30 cellular contexts compared by ENCODE assay signal in genomic region chr15:81901323-81901722, GRCh38.
"Had no signal": no experiment of that assay in that cellular context is flagged by ENCODE, and none has a peak within 500 bp of the region (broad histone marks: within the 10 kb centered on the region; RNA-seq: fewer than 3 reads in every experiment).

No MANE protein-coding gene starts in this region.

- H3K9me3 ChIP-seq: left lung, lower lobe of right lung, neutrophil, ovary, right atrium auricular region, right lobe of liver, tibial nerve, upper lobe of left lung, vagina had no signal

- DNase-seq: hippocampal formation; immature natural killer cell; kidney; left colon; left lung; lower lobe of right lung; mammary epithelial cell; mesenchymal stem cell; naive B cell; natural killer cell; nephron progenitor cell; occipital lobe; ovary; right lobe of liver; stimulated activated CD4-positive, alpha-beta T cell treated with anti-CD3 and anti-CD28 coated beads, Interleukin-1b, Interleukin-23, amount 100 ng/mL, for 48 hours; stimulated activated CD4-positive, alpha-beta T cell treated with anti-CD3 and anti-CD28 coated beads, Interleukin-2, amount 100 ng/mL, for 48 hours; stimulated activated CD4-positive, alpha-beta T cell treated with anti-CD3 and anti-CD28 coated beads, Interleukin-4, amount 100 ng/mL, for 4 hours; stimulated activated CD8-positive, alpha-beta memory T cell treated with anti-CD3 and anti-CD28 coated beads, Interleukin-4, amount 100 ng/mL, for 48 hours; stimulated activated naive CD4-positive, alpha-beta T cell treated with Interleukin-2 at 50 U/mL for 16 hours; stimulated activated naive CD8-positive, alpha-beta T cell treated with anti-CD3 and anti-CD28 coated beads, Interleukin-15, amount 100 ng/mL, for 72 hours; substantia nigra; upper lobe of left lung had no signal

- H3K36me3 Mint-ChIP-seq: immature natural killer cell; naive B cell; natural killer cell; neural progenitor cell; stimulated activated memory B cell treated with anti-CD40 and anti-IgM and Interleukin-4, amounts not matched to agents 10 μg/mL and 1 μg/mL and 100 μg/mL, for 72 hours had no signal

- H3K4me1 Mint-ChIP-seq: immature natural killer cell; naive B cell; natural killer cell; stimulated activated memory B cell treated with anti-CD40 and anti-IgM and Interleukin-4, amounts not matched to agents 10 μg/mL and 1 μg/mL and 100 μg/mL, for 72 hours; stimulated activated naive CD8-positive, alpha-beta T cell treated with anti-CD3 and anti-CD28 coated beads, Interleukin-15, amount 100 ng/mL, for 72 hours had no signal

- H3K4me1 ChIP-seq: left lung, lower lobe of right lung, right atrium auricular region, right lobe of liver, tibial nerve, upper lobe of left lung, vagina had no signal

- H3K27ac Mint-ChIP-seq: immature natural killer cell; natural killer cell; nephron progenitor cell; neural progenitor cell; stimulated activated memory B cell treated with anti-CD40 and anti-IgM and Interleukin-4, amounts not matched to agents 10 μg/mL and 1 μg/mL and 100 μg/mL, for 72 hours; stimulated activated naive CD8-positive, alpha-beta T cell treated with anti-CD3 and anti-CD28 coated beads, Interleukin-15, amount 100 ng/mL, for 72 hours had no signal

- H3K9me3 Mint-ChIP-seq: immature natural killer cell; natural killer cell; neural progenitor cell; stimulated activated memory B cell treated with anti-CD40 and anti-IgM and Interleukin-4, amounts not matched to agents 10 μg/mL and 1 μg/mL and 100 μg/mL, for 72 hours; stimulated activated naive CD8-positive, alpha-beta T cell treated with anti-CD3 and anti-CD28 coated beads, Interleukin-15, amount 100 ng/mL, for 72 hours had no signal

- H3K27ac ChIP-seq: left lung, lower lobe of right lung, neural progenitor cell, neutrophil, ovary, right atrium auricular region, right lobe of liver, tibial nerve, upper lobe of left lung, vagina had no signal

- ATAC-seq: left colon; left lung; lower lobe of right lung; natural killer cell; right lobe of liver; stimulated activated memory B cell treated with anti-CD40 and anti-IgM and Interleukin-4, amounts not matched to agents 10 μg/mL and 1 μg/mL and 100 μg/mL, for 72 hours; stimulated activated naive CD8-positive, alpha-beta T cell treated with anti-CD3 and anti-CD28 coated beads, Interleukin-15, amount 100 ng/mL, for 72 hours had no signal

- H3K36me3 ChIP-seq: left lung, lower lobe of right lung, neural progenitor cell, neutrophil, ovary, right atrium auricular region, right lobe of liver, tibial nerve, upper lobe of left lung, vagina had no signal

- H3K4me3 Mint-ChIP-seq: immature natural killer cell; natural killer cell; nephron progenitor cell; neural progenitor cell; stimulated activated memory B cell treated with anti-CD40 and anti-IgM and Interleukin-4, amounts not matched to agents 10 μg/mL and 1 μg/mL and 100 μg/mL, for 72 hours; stimulated activated naive CD8-positive, alpha-beta T cell treated with anti-CD3 and anti-CD28 coated beads, Interleukin-15, amount 100 ng/mL, for 72 hours had no signal

- H3K4me3 ChIP-seq: left lung, lower lobe of right lung, neural progenitor cell, ovary, right atrium auricular region, right lobe of liver, smooth muscle cell, tibial nerve, upper lobe of left lung, vagina had no signal

- H3K27me3 Mint-ChIP-seq: progenitor cell of endocrine pancreas had no signal

- H3K27me3 ChIP-seq: neural progenitor cell, neutrophil, ovary, right atrium auricular region, right lobe of liver, tibial nerve, upper lobe of left lung, vagina had no signal
